In the genomic region with DNA sequence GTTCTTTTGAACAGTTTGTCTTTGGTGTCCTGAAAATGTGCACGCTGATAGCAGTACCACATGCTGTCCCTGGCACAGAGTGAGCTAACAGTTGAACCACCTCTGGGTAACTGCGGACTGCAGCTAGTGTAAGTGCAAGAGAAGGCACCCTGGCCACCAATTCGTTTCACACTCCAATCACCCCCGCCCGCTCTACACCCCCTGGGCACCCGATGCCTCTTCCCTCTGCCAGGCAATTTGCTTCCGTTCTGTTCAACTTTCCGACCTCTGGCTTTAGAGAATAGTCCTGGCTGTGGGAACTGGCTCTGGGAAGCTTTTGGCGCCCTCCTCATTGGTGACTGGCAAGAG, we compare ENCODE assay signal across 8 cellular contexts. TPM values are rescaled to one million over a fixed set of nuclear protein-coding genes. Genes with fewer than 3 reads are reported as not detected.
DNase-seq lines count a peak whose midpoint lies in the region; ATAC-seq, FAIRE-seq and TF ChIP-seq lines count a peak whose summit lies in the region.

No MANE protein-coding gene starts in this region.

- H3K27ac ChIP-seq in A549 (peak overlapping the region; percentile 96 to 98), sigmoid colon (peak overlapping the region in 1 of 4 donors; percentile 28)

- no peaks in the 10 kb centered on the region for H3K36me3 ChIP-seq in sigmoid colon

- H3K4me1 ChIP-seq in A549, result peaks cover 45% of the 10 kb centered on the region
- H3K4me1 ChIP-seq in sigmoid colon, result peaks cover 0 to 14% (median 4%) of the 10 kb centered on the region in 4 donors

- TF ChIP-seq EP300 in A549 (IDR thresholded peaks at IDR 0.05), result no peak
- no peak for TF ChIP-seq EP300 in sigmoid colon (IDR thresholded peaks at IDR 0.05)

- TF ChIP-seq CTCF in A549 (IDR thresholded peaks at IDR 0.05) (no peak), foreskin fibroblast (IDR thresholded peaks at IDR 0.05; ENCODE audit: low read depth, low read length) (no peak), sigmoid colon (IDR thresholded peaks at IDR 0.05) (no peak), D721Med (IDR thresholded peaks at IDR 0.05; ENCODE audit: insufficient read depth, missing control alignments) (no peak)

- POLR2A ChIA-PET in A549 (lab: Yijun Ruan, JAX), result interaction anchor here (1.4 kb wide), 1 partner anchor 50 kb away, joined by 3 read pairs; no protein-coding TSS in a partner anchor

- H3K9me3 ChIP-seq in A549 (no peaks in the 10 kb centered on the region), sigmoid colon (no peaks in the 10 kb centered on the region)

- no peak for FAIRE-seq in A549 (lab: Jason Lieb, UNC)
- FAIRE-seq in D721Med (lab: Jason Lieb, UNC), result no peak

- H3K4me2 ChIP-seq in A549, result peak overlapping the region; percentile 93

- H3K4me3 ChIP-seq in A549 (peak overlapping the region; percentile 93), foreskin fibroblast (ENCODE audit: low read depth in 1 of 2, low read length in 2 of 2) (peak overlapping the region; percentile 78 to 82), sigmoid colon (peak overlapping the region in 3 of 4 donors; percentile 41 to 55 (median 55))

- H3K27me3 ChIP-seq in sigmoid colon, result peaks cover 0 to 26% (median 10%) of the 10 kb centered on the region in 3 donors

- WGBS in A549 (ENCODE audit: missing lambda C conversion rate), result 6% methylated on average over 9 of the region's 9 CpGs
- 6 to 7% methylated on average over 9 of the region's 9 CpGs for WGBS in sigmoid colon, 2 donors

- TF ChIP-seq POLR2A in A549 (IDR thresholded peaks at IDR 0.05; ENCODE audit: low read length) (no peak), sigmoid colon (IDR thresholded peaks at IDR 0.05) (no peak)

- intact Hi-C loops in sigmoid colon (cut with DNase I), result no loop called here

- peak; percentile 21 to 41 for DNase-seq in A549 (ENCODE audit: low read depth in 1 of 2, low spot score in 1 of 2)
- peak; percentile 72 for DNase-seq in activated CD8-positive, alpha-beta memory T cell treated with anti-CD3 and anti-CD28 coated beads, Interleukin-2, amount 50 U/mL, for 48 hours
- peak in 1 of 2 donors; percentile 57 for DNase-seq in foreskin fibroblast
- no peak for DNase-seq in sigmoid colon
- no peak for DNase-seq in D721Med (ENCODE audit: insufficient read length, low spot score)
- DNase-seq in NCI-H1048 (lab: John Stamatoyannopoulos, UW), result no peak

- TF ChIP-seq RAD21 in A549 (conservative IDR thresholded peaks at IDR 0.05 in 1 of 2, IDR thresholded peaks at IDR 0.05 in 1 of 2), result no peak; a peak in 1 of 5 replicates

- ATAC-seq in A549, result peak; percentile 51 to 67; a peak in 5 of 6 replicates
- ATAC-seq in GM19324 (IDR thresholded peaks at IDR 0.05; ENCODE audit: low FRiP score, unreplicated experiment), result peak; percentile 23
- peak; percentile 28 for ATAC-seq in HG03439 (IDR thresholded peaks at IDR 0.05; ENCODE audit: unreplicated experiment)

- CTCF ChIA-PET in A549 (lab: Yijun Ruan, JAX), result interaction anchor here (0.7 to 2.4 kb wide), 3 partner anchors 14 to 39 kb away, joined by 3 to 6 read pairs (median 3); no protein-coding TSS in a partner anchor

TF ChIP-seq in A549, 52 proteins besides CTCF, POLR2A, EP300 and RAD21:
- TF ChIP-seq, protein P1, sequence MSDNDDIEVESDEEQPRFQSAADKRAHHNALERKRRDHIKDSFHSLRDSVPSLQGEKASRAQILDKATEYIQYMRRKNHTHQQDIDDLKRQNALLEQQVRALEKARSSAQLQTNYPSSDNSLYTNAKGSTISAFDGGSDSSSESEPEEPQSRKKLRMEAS (IDR thresholded peaks at IDR 0.05), result peak; percentile 36
- TF ChIP-seq TFCP2L1 (CRISPR knock-in tag; IDR thresholded peaks at IDR 0.05), result no peak
- no peak for TF ChIP-seq CBX8 (IDR thresholded peaks at IDR 0.05)
- 0 out of 5 replicates have a peak, but pooled peaks of 1 of the 2 experiments have one; percentile 5 for TF ChIP-seq JUN (IDR thresholded peaks at IDR 0.05)

RNA-seq across cellular contexts. Expression of gene DOCK10, which starts 1.4 kb away (rescaled TPM):
- polyA plus RNA-seq in A549 (2011; rRNA removed), result 45.3 and 59.2 TPM in 2 replicates
- 41.5 and 42.4 TPM in 2 replicates for polyA plus RNA-seq in A549 (2012; cell fraction: cytosol; rRNA removed)
- polyA plus RNA-seq in A549 (2012; cell fraction: nucleus; rRNA removed), result 43.6 and 75.5 TPM in 2 replicates
- 35.6 to 43.0 TPM (median 42.2 TPM) in 3 replicates for polyA plus RNA-seq in A549 (2017; fragmentation: RNase III; extraction: RNeasy Plus Mini Kit Qiagen cat#74134 plus additional on column Dnase treatment)
- 89.1 and 90.9 TPM in 2 replicates for polyA minus RNA-seq in A549 (2011; rRNA and poly(A)+ RNA removed)
- 1 to 10 TPM; 4.2 to 8.0 (median 6.3) TPM for total RNA-seq in sigmoid colon
- 10 to 100 TPM in 1 of 3 donors, 1 to 10 TPM in 2; 3.0 to 11.4 (median 4.2) TPM for polyA plus RNA-seq in sigmoid colon

Comparison
In these comparisons a context has a peak if more than half of its experiments do, and no peak if none do; other contexts are left out.
1. DNase-seq: peak in A549 (2 of 2) and activated CD8-positive, alpha-beta memory T cell treated with anti-CD3 and anti-CD28 coated beads, Interleukin-2, amount 50 U/mL, for 48 hours (single experiment); none in sigmoid colon (single experiment), D721Med (single experiment) and NCI-H1048 (single experiment).
2. Peak in every context shown above with its lines, with median percentiles within 50 percentile points of each other: ATAC-seq and H3K4me3 ChIP-seq.